In the genomic region with DNA sequence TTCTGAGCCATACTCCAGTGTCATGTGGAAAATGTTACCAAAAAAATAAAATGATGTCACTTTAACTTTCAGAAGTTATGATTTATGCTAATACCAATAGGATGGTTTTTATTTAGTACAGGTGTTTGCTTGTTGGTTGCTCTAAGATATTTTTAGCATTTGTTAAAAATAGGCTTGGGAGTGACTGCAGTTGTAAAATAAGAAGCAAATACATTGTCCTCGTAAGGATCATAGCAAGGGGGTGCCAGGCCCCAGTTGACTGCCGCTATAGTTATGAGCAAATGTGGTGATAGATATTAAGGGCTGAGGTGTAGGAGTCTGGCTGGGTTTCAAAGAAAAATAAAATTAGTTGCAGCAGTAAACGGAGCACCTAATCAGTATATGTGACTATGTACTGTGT, we compare ENCODE assay signal across 25 cellular contexts.
"Had no signal": no experiment of that assay in that cellular context is flagged by ENCODE, and none has a peak within 500 bp of the region (broad histone marks: within the 10 kb centered on the region; RNA-seq: fewer than 3 reads in every experiment).

No MANE protein-coding gene starts in this region.

- DNase-seq: activated CD4-positive, alpha-beta memory T cell treated with anti-CD3 and anti-CD28 coated beads, Interleukin-2, amount 10 ng/mL, durations not matched to agents 7 days and 5 days; activated CD4-positive, alpha-beta T cell treated with anti-CD3 and anti-CD28 coated beads, Interleukin-2, amount 10 ng/mL, durations not matched to agents 7 days and 5 days; activated CD4-positive, CD25-positive, alpha-beta regulatory T cell; activated gamma-delta T cell treated with Interleukin-2 at 50 U/mL for 16 hours; activated naive CD4-positive, alpha-beta T cell treated with anti-CD3 and anti-CD28 coated beads, Interleukin-2, amount 10 ng/mL, durations not matched to agents 7 days and 5 days; activated naive CD8-positive, alpha-beta T cell treated with anti-CD3 and anti-CD28 coated beads for 36 hours; activated T-cell treated with anti-CD3 and anti-CD28 coated beads for 4 hours; activated T-cell treated with anti-CD3 and anti-CD28 coated beads, Interleukin-2, amount 50 U/mL, for 48 hours; brain microvascular endothelial cell; caudate nucleus; MV-4-11; NCI-H1092 treated with DMSO at 0.1 percent for 48 hours; NCI-H1417 treated with DMSO at 0.1 percent for 48 hours; NCI-H1694; NCI-H2029; NCI-H2107; NCI-H2171 treated with DMSO at 0.1 percent for 48 hours; NCI-H345; NCI-H510A; SJCRH30; SK-N-SH; T-helper 1 cell had no signal

- H3K4me3 ChIP-seq: SJCRH30 had no signal

- H3K9me2 ChIP-seq: SK-N-SH had no signal

- H3K27ac ChIP-seq: brain microvascular endothelial cell, KMS-11, SJCRH30, VCaP had no signal

- H3K36me3 ChIP-seq: brain microvascular endothelial cell, SJCRH30 had no signal

- ATAC-seq: activated T-helper 17 cell treated with anti-CD3 and anti-CD28 coated beads, Interleukin-2, amount 50 U/mL, for 72 hours had no signal

- H3K9me3 ChIP-seq: SJCRH30, SK-N-SH had no signal

- H3K4me2 ChIP-seq: KMS-11, SK-N-SH had no signal

- H3K27me3 ChIP-seq: brain microvascular endothelial cell, SJCRH30 had no signal

- H3K9ac ChIP-seq: KMS-11, SK-N-SH had no signal
